ENCODE assay signal across 14 cellular contexts in the genomic region with DNA sequence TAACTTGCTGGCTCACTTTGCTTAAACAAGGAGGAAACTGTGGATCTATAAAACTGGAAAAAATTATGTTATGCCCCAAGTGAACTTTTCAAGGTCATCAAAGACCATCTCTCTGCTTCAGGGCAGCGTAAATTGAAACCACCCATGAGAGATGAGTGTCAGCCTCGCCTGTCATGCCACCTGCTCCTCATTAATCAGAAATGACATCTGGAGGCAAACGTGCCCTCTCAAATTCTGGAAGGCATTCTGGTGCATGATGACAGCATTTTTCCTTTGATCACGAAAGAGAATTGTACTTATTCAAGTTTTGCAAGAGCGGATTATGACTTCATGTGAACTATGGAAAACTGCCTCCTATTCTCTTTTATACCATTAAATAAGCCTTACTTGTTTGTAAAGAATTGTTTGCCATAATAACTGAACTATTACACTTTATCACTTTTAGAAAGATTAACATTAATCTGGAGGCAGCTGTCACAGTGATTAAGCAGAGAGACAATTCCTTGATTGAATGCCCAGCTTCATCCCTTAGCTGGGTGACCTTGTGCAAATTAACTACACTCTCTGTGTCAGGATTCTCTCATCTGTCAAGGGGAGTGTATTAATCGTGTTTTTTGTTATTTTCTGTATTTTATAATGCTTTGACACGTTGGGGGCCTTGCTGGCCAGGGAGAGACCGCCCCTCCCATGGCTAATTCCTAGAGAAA. TPM values are rescaled to one million over a fixed set of nuclear protein-coding genes. Genes with fewer than 3 reads are reported as not detected.
DNase-seq lines count a peak whose midpoint lies in the region; ATAC-seq and TF ChIP-seq lines count a peak whose summit lies in the region.
"Had no signal": no experiment of that assay in that cellular context is flagged by ENCODE, and none has a peak within 500 bp of the region (broad histone marks: within the 10 kb centered on the region; RNA-seq: fewer than 3 reads in every experiment).

No MANE protein-coding gene starts in this region.

- no peaks in the 10 kb centered on the region for H3K4me1 Mint-ChIP-seq in CD4-positive, alpha-beta T cell (ENCODE audit: low read depth)
- no peaks in the 10 kb centered on the region for H3K4me1 Mint-ChIP-seq in endothelial cell (ENCODE audit: unreplicated experiment)

- no peak for ATAC-seq in CD4-positive, alpha-beta T cell (ENCODE audit: poor library complexity)
- ATAC-seq: activated T-cell treated with anti-CD3 and anti-CD28 coated beads, Interleukin-2, amount 50 U/mL, for 72 hours had no signal

- no peaks in the 10 kb centered on the region for H3K36me3 ChIP-seq in iPS-18a (ENCODE audit: control insufficient read depth, low read depth, low read length)

- no peaks in the 10 kb centered on the region for H3K9me3 ChIP-seq in iPS-18a (ENCODE audit: control insufficient read depth, low read depth, low read length)
- no peaks in the 10 kb centered on the region for H3K9me3 ChIP-seq in CD4-positive, alpha-beta T cell (ENCODE audit: control insufficient read depth, low read length)

- H3K27me3 ChIP-seq in iPS-18a (ENCODE audit: control insufficient read depth, insufficient read depth, low read length) = no peaks in the 10 kb centered on the region
- H3K27me3 ChIP-seq in CD4-positive, alpha-beta T cell (ENCODE audit: control insufficient read depth, insufficient read depth, low read length) = no peaks in the 10 kb centered on the region

- H3K4me3 ChIP-seq in iPS-18a (ENCODE audit: low read length) = no peak overlapping the region
- H3K4me3 ChIP-seq: coronary artery had no signal

- H3K4me1 ChIP-seq in iPS-18a (ENCODE audit: control insufficient read depth, low read depth, low read length) = peaks cover 29% of the 10 kb centered on the region

- no peaks in the 10 kb centered on the region for H3K9me3 Mint-ChIP-seq in CD4-positive, alpha-beta T cell
- no peaks in the 10 kb centered on the region for H3K9me3 Mint-ChIP-seq in endothelial cell (ENCODE audit: unreplicated experiment)
- H3K9me3 Mint-ChIP-seq: activated T-cell treated with anti-CD3 and anti-CD28 coated beads, Interleukin-2, amount 50 U/mL, for 72 hours; stimulated activated naive CD8-positive, alpha-beta T cell treated with anti-CD3 and anti-CD28 coated beads, Interleukin-15, Interleukin-2, amounts not matched to agents 100 ng/mL and 50 ng/mL, for 24 hours had no signal

- peak overlapping the region; percentile 78 for H3K27ac ChIP-seq in iPS-18a (ENCODE audit: low read length)
- no peak overlapping the region for H3K27ac ChIP-seq in CD4-positive, alpha-beta T cell (ENCODE audit: low read depth, low read length)
- H3K27ac ChIP-seq: coronary artery had no signal

- no peaks in the 10 kb centered on the region for H3K27me3 Mint-ChIP-seq in CD4-positive, alpha-beta T cell
- H3K27me3 Mint-ChIP-seq in endothelial cell (ENCODE audit: unreplicated experiment) = peaks cover 6% of the 10 kb centered on the region

- H3K9ac ChIP-seq in iPS-18a (ENCODE audit: low read length) = peak overlapping the region; percentile 65

- POLR2A ChIA-PET in CD4-positive, alpha-beta T cell (lab: Charles Lee) = no interaction called here

- H3K4me3 Mint-ChIP-seq in CD4-positive, alpha-beta T cell = no peak overlapping the region
- H3K4me3 Mint-ChIP-seq in endothelial cell (ENCODE audit: unreplicated experiment) = no peak overlapping the region
- H3K4me3 Mint-ChIP-seq: activated T-cell treated with anti-CD3 and anti-CD28 coated beads, Interleukin-2, amount 50 U/mL, for 72 hours; stimulated activated naive CD8-positive, alpha-beta T cell treated with anti-CD3 and anti-CD28 coated beads, Interleukin-15, Interleukin-2, amounts not matched to agents 100 ng/mL and 50 ng/mL, for 24 hours had no signal

- CTCF ChIA-PET in CD4-positive, alpha-beta T cell (lab: Charles Lee) = no interaction called here

- no peak overlapping the region for H3K27ac Mint-ChIP-seq in CD4-positive, alpha-beta T cell
- H3K27ac Mint-ChIP-seq in endothelial cell (ENCODE audit: unreplicated experiment) = no peak overlapping the region
- H3K27ac Mint-ChIP-seq: activated T-cell treated with anti-CD3 and anti-CD28 coated beads, Interleukin-2, amount 50 U/mL, for 72 hours; stimulated activated naive CD8-positive, alpha-beta T cell treated with anti-CD3 and anti-CD28 coated beads, Interleukin-15, Interleukin-2, amounts not matched to agents 100 ng/mL and 50 ng/mL, for 24 hours had no signal

- intact Hi-C loops in posterior vena cava (cut with DNase I) = no loop called here
- intact Hi-C loops in CD4-positive, alpha-beta T cell (cut with DNase I, micrococcal nuclease) = no loop called here

- DNase-seq in DMS 273 treated with DMSO at 0.1 percent for 48 hours (lab: John Stamatoyannopoulos, UW) = peak; percentile 63
- peak; percentile 36 for DNase-seq in MV-4-11 (lab: John Stamatoyannopoulos, UW)
- peak; percentile 19 for DNase-seq in NCI-H774 (lab: John Stamatoyannopoulos, UW)
- no peak for DNase-seq in posterior vena cava (ENCODE audit: low spot score)
- no peak for DNase-seq in CD4-positive, alpha-beta T cell
- DNase-seq in HPDE6-E6E7 (ENCODE audit: extremely low spot score) = no peak
- no peak for DNase-seq in endothelial cell (ENCODE audit: low spot score)
- DNase-seq: activated CD4-positive, alpha-beta T cell treated with anti-CD3 and anti-CD28 coated beads for 4 hours; activated T-cell treated with anti-CD3 and anti-CD28 coated beads, Interleukin-2, amount 50 U/mL, for 72 hours; midbrain; stimulated activated CD4-positive, alpha-beta T cell treated with anti-CD3 and anti-CD28 coated beads, Interleukin-4, amount 100 ng/mL, for 4 hours had no signal

- TF ChIP-seq CTCF in CD4-positive, alpha-beta T cell (IDR thresholded peaks at IDR 0.05) = no peak
- TF ChIP-seq CTCF in endothelial cell (IDR thresholded peaks at IDR 0.05; ENCODE audit: unreplicated experiment) = no peak

- no peaks in the 10 kb centered on the region for H3K36me3 Mint-ChIP-seq in CD4-positive, alpha-beta T cell (ENCODE audit: low read depth)
- H3K36me3 Mint-ChIP-seq in endothelial cell (ENCODE audit: low read depth, unreplicated experiment) = no peaks in the 10 kb centered on the region

RNA-seq across cellular contexts. Expression of a gene that starts 17.0 kb away (rescaled TPM):
- total RNA-seq in posterior vena cava (10 to 100 TPM; 32.6 to 61.2 TPM), endothelial cell (ENCODE audit: unreplicated experiment) (45.8 TPM)
- total RNA-seq in CD4-positive, alpha-beta T cell = 10 to 100 TPM in 1 of 2 experiments, 1 to 10 TPM in 1; 8.7 to 11.6 TPM

Comparison
In these comparisons a context has a peak if more than half of its experiments do, and no peak if none do; other contexts are left out.
1. DNase-seq: peak in DMS 273 treated with DMSO at 0.1 percent for 48 hours (single experiment), MV-4-11 (single experiment) and NCI-H774 (single experiment); none in posterior vena cava (single experiment), CD4-positive, alpha-beta T cell (0 of 10), HPDE6-E6E7 (single experiment) and endothelial cell (single experiment).